9 cellular contexts compared by ENCODE assay signal in the genomic region with DNA sequence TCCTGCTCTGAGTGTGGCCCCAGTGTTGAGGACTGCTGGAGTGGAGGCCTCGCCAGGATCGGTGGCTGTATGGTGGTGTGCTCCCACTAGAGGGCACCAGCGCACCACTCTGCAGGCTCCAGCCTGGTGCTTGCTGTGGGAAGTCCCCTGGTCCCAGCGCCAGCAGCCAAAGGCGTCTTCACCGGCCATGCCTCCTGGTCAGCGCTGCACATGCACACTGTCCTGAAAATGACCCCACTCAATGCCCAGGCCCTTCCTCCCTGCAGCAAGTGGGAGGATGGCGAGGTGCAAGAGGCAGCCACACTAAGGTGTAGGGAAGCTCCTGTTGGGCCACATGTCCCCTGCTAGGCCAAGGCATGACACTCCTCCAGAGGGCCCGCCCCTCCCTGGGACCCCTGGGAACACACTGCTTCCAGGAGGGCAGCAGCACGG.
DNase-seq lines count a peak whose midpoint lies in the region; ATAC-seq and TF ChIP-seq lines count a peak whose summit lies in the region.
"Had no signal": no experiment of that assay in that cellular context is flagged by ENCODE, and none has a peak within 500 bp of the region (broad histone marks: within the 10 kb centered on the region; RNA-seq: fewer than 3 reads in every experiment).

No MANE protein-coding gene starts in this region.

- peak; percentile 79 for TF ChIP-seq CTCF in CD4-positive, alpha-beta T cell (IDR thresholded peaks at IDR 0.05)

- CTCF ChIA-PET in CD4-positive, alpha-beta T cell (lab: Charles Lee) = interaction anchor here (1.0 kb wide), 1 partner anchor 14 kb away, joined by 3 read pairs; no protein-coding TSS in a partner anchor
- CTCF ChIA-PET in activated CD8-positive, alpha-beta memory T cell treated with anti-CD3 and anti-CD28 coated beads, Interleukin-2, amount 10 ng/mL, durations not matched to agents 7 days and 5 days (lab: Charles Lee) = interaction anchor here (0.6 to 2.1 kb wide), 15 partner anchors 8 to 789 kb away, joined by 3 to 10 read pairs (median 3); no protein-coding TSS in a partner anchor

- no peak overlapping the region for H3K9ac ChIP-seq in muscle layer of colon (ENCODE audit: low read length)

- no peak overlapping the region for H3K27ac Mint-ChIP-seq in CD4-positive, alpha-beta T cell
- no peak overlapping the region for H3K27ac Mint-ChIP-seq in activated CD8-positive, alpha-beta memory T cell treated with anti-CD3 and anti-CD28 coated beads, Interleukin-2, amount 10 ng/mL, durations not matched to agents 7 days and 5 days

- H3K4me1 ChIP-seq in muscle layer of colon (ENCODE audit: insufficient read depth, low read length) = peaks cover 20% of the 10 kb centered on the region

- no peak overlapping the region for H3K4me3 ChIP-seq in muscle layer of colon (ENCODE audit: low read depth in 1 of 2, low read length in 2 of 2)
- H3K4me3 ChIP-seq: SK-N-MC had no signal

- H3K9me3 ChIP-seq in CD4-positive, alpha-beta T cell (ENCODE audit: control insufficient read depth, low read length) = peaks cover 5% of the 10 kb centered on the region
- no peaks in the 10 kb centered on the region for H3K9me3 ChIP-seq in muscle layer of colon (ENCODE audit: low read length)

- no peaks in the 10 kb centered on the region for H3K36me3 Mint-ChIP-seq in CD4-positive, alpha-beta T cell (ENCODE audit: low read depth)
- H3K36me3 Mint-ChIP-seq in activated CD8-positive, alpha-beta memory T cell treated with anti-CD3 and anti-CD28 coated beads, Interleukin-2, amount 10 ng/mL, durations not matched to agents 7 days and 5 days = peaks cover 5% of the 10 kb centered on the region

- DNase-seq in CD4-positive, alpha-beta T cell = peak; percentile 61 to 84 (median 76)
- DNase-seq in NOMO-1 (lab: John Stamatoyannopoulos, UW; ENCODE audit: unreplicated experiment in 2 of 2) = peak; percentile 69 to 73
- DNase-seq in activated CD8-positive, alpha-beta memory T cell treated with anti-CD3 and anti-CD28 coated beads, Interleukin-2, amount 10 ng/mL, durations not matched to agents 7 days and 5 days = peak; percentile 88
- DNase-seq in epidermal melanocyte (ENCODE audit: insufficient read length, low spot score) = peak; percentile 71
- DNase-seq in stimulated activated CD8-positive, alpha-beta memory T cell treated with anti-CD3 and anti-CD28 coated beads, Interleukin-4, amount 100 ng/mL, for 4 hours (ENCODE audit: low read depth in 2 of 2, low spot score in 1 of 2) = peak; percentile 49 to 60

- H3K4me3 Mint-ChIP-seq in CD4-positive, alpha-beta T cell = no peak overlapping the region
- H3K4me3 Mint-ChIP-seq in activated CD8-positive, alpha-beta memory T cell treated with anti-CD3 and anti-CD28 coated beads, Interleukin-2, amount 10 ng/mL, durations not matched to agents 7 days and 5 days = no peak overlapping the region

- POLR2A ChIA-PET in CD4-positive, alpha-beta T cell (lab: Charles Lee) = no interaction called here

- no peaks in the 10 kb centered on the region for H3K9me3 Mint-ChIP-seq in CD4-positive, alpha-beta T cell
- peaks cover 2% of the 10 kb centered on the region for H3K9me3 Mint-ChIP-seq in activated CD8-positive, alpha-beta memory T cell treated with anti-CD3 and anti-CD28 coated beads, Interleukin-2, amount 10 ng/mL, durations not matched to agents 7 days and 5 days (ENCODE audit: low read depth)

- intact Hi-C loops in CD4-positive, alpha-beta T cell (cut with DNase I, micrococcal nuclease) = loop anchor here (1.0 to 10.0 kb wide), 18 partner anchors 102 to 1682 kb away; partner anchors contain the start of gene CFAP53 (in 1 of the 2)

- H3K4me1 Mint-ChIP-seq in CD4-positive, alpha-beta T cell (ENCODE audit: low read depth) = no peaks in the 10 kb centered on the region
- H3K4me1 Mint-ChIP-seq in activated CD8-positive, alpha-beta memory T cell treated with anti-CD3 and anti-CD28 coated beads, Interleukin-2, amount 10 ng/mL, durations not matched to agents 7 days and 5 days = peaks cover 6% of the 10 kb centered on the region

- H3K27ac ChIP-seq in CD4-positive, alpha-beta T cell (ENCODE audit: low read depth, low read length) = no peak overlapping the region
- peak overlapping the region; percentile 2 for H3K27ac ChIP-seq in muscle layer of colon (ENCODE audit: low read depth, low read length)
- H3K27ac ChIP-seq: SK-N-MC had no signal

- ATAC-seq in CD4-positive, alpha-beta T cell (ENCODE audit: poor library complexity) = peak; percentile 96
- peak; percentile 68 for ATAC-seq in GM19324 (IDR thresholded peaks at IDR 0.05; ENCODE audit: low FRiP score, unreplicated experiment)
- peak; percentile 93 for ATAC-seq in HG03442 (IDR thresholded peaks at IDR 0.05; ENCODE audit: unreplicated experiment)
- peak; percentile 94 for ATAC-seq in activated CD8-positive, alpha-beta memory T cell treated with anti-CD3 and anti-CD28 coated beads, Interleukin-2, amount 10 ng/mL, durations not matched to agents 7 days and 5 days

- no peaks in the 10 kb centered on the region for H3K27me3 ChIP-seq in CD4-positive, alpha-beta T cell (ENCODE audit: control insufficient read depth, insufficient read depth, low read length)
- H3K27me3 ChIP-seq in muscle layer of colon (ENCODE audit: control insufficient read depth in 1 of 2, insufficient read depth in 2 of 2, low read length in 2 of 2) = no peaks in the 10 kb centered on the region

- H3K27me3 Mint-ChIP-seq in CD4-positive, alpha-beta T cell = no peaks in the 10 kb centered on the region
- no peaks in the 10 kb centered on the region for H3K27me3 Mint-ChIP-seq in activated CD8-positive, alpha-beta memory T cell treated with anti-CD3 and anti-CD28 coated beads, Interleukin-2, amount 10 ng/mL, durations not matched to agents 7 days and 5 days

- H3K36me3 ChIP-seq in muscle layer of colon (ENCODE audit: insufficient read depth, low read length) = peaks cover 21% of the 10 kb centered on the region
